ENCODE assay signal across 1 cellular context in the genomic region with DNA sequence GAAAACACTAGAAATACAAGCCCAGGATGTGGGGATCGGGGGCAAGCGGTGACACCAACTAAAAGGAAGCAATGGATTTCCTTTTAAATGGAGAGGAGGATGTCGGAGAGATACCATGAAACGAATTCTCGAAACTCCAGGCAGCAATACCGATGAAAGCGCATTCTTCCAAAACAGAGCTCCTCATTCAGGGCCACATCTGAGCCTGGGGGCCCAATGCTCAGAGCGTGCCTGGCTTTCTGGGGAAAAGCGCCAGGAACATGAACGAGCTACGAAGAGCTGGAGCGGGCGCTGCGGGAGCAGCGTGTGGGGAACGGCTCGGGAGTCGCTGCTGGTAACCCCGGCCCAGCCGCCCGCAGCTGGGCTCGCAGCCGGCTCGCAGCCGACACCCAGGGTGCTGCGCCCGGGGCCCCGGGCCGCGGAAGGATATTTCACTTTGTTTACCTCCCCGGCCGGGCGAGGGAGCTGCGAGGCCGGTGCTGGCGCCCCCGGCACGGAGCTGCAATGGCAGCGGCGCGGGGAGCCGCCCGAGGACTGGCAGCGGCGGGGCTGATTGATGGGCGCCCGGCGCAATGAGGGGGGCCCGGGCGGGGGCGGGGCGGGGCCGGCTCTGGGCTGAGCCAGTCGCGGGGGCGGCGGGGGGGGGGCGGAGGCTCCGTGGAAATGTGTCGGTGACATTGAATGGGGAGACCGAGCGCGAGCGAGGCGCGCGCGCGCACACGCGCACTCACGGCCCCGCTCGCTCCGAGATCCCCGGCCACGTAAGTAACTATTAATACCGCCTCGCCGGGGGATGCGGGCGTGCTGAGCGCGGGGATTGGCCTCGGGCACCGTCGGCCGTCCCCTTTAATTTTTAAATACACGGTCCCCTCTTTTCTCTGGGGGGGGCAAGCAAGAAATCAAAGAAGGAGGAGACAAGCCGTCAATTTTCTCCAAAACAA.
TF ChIP-seq lines count a peak whose summit lies in the region.

A gene (plus strand): TSS at position 687 of the 941 bp plus-strand sequence. CDS start 1,372 bp downstream, outside the sequence.

TF ChIP-seq in K562, 482 proteins besides CTCF, POLR2A, EP300 and RAD21 (continued from another document and continues in another):
- TF ChIP-seq, protein P1, sequence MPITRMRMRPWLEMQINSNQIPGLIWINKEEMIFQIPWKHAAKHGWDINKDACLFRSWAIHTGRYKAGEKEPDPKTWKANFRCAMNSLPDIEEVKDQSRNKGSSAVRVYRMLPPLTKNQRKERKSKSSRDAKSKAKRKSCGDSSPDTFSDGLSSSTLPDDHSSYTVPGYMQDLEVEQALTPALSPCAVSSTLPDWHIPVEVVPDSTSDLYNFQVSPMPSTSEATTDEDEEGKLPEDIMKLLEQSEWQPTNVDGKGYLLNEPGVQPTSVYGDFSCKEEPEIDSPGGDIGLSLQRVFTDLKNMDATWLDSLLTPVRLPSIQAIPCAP (CRISPR knock-in tag; IDR thresholded peaks at IDR 0.05; ENCODE audit: borderline replicate concordance): no peak
- TF ChIP-seq ZNF217 (CRISPR knock-in tag; IDR thresholded peaks at IDR 0.05) (no peak), ZNF586 (CRISPR knock-in tag; conservative IDR thresholded peaks at IDR 0.05) (no peak), ZNF253 (CRISPR knock-in tag; conservative IDR thresholded peaks at IDR 0.05) (no peak), ZNF232 (CRISPR knock-in tag; IDR thresholded peaks at IDR 0.05) (no peak), ILK (tag; IDR thresholded peaks at IDR 0.05; ENCODE audit: borderline replicate concordance, low read depth) (no peak), MED1 (CRISPR knock-in tag; IDR thresholded peaks at IDR 0.05; ENCODE audit: borderline replicate concordance) (no peak), HCFC1 (IDR thresholded peaks at IDR 0.05; ENCODE audit: low read depth, low read length) (peak; percentile 19; the same call in 1 of the 2 replicates), NFYB (IDR thresholded peaks at IDR 0.05; ENCODE audit: extremely low read depth, insufficient read length) (no peak), SIN3A (IDR thresholded peaks at IDR 0.05; ENCODE audit: borderline replicate concordance in 2 of 2, control insufficient read depth in 1 of 2, low read depth in 2 of 2, low read length in 2 of 2) (0 out of 4 replicates have a peak, but pooled peaks of 1 of the 2 experiments have one; percentile 21), CBX8 (IDR thresholded peaks at IDR 0.05; ENCODE audit: borderline replicate concordance, extremely low read depth, low read depth, low read length, poor library complexity, severe bottlenecking) (no peak), ZNF184 (CRISPR knock-in tag; IDR thresholded peaks at IDR 0.05) (no peak), NONO (IDR thresholded peaks at IDR 0.05; ENCODE audit: low read depth in 2 of 2, low read length in 1 of 2) (peak; percentile 64 to 67), CBX3 (IDR thresholded peaks at IDR 0.05; ENCODE audit: borderline replicate concordance in 1 of 2, low read length in 2 of 2) (no peak; a peak in 1 of 3 replicates), ZNF830 (CRISPR knock-in tag; IDR thresholded peaks at IDR 0.05) (no peak), MEF2A (IDR thresholded peaks at IDR 0.05; ENCODE audit: control insufficient read depth, low read depth, low read length) (peak; percentile 8; the same call in 1 of the 2 replicates), ASH1L (IDR thresholded peaks at IDR 0.05; ENCODE audit: borderline replicate concordance, low read depth, partially characterized antibody) (no peak), ZNF347 (CRISPR knock-in tag; IDR thresholded peaks at IDR 0.05; ENCODE audit: low read depth) (no peak), TCFL5 (CRISPR knock-in tag; conservative IDR thresholded peaks at IDR 0.05) (no peak), EP400 (IDR thresholded peaks at IDR 0.05) (peak; percentile 30; the same call in 1 of the 2 replicates), RBM34 (IDR thresholded peaks at IDR 0.05; ENCODE audit: borderline replicate concordance, insufficient read depth, low read length) (no peak), HNRNPLL (IDR thresholded peaks at IDR 0.05; ENCODE audit: low read depth, low read length, poor library complexity, severe bottlenecking) (peak; percentile 18), ZEB2 (IDR thresholded peaks at IDR 0.05) (no peak), ZNF316 (IDR thresholded peaks at IDR 0.05) (no peak), RFX7 (CRISPR knock-in tag; IDR thresholded peaks at IDR 0.05) (no peak), EGR1 (conservative IDR thresholded peaks at IDR 0.05) (peak; percentile 48), ZNF707 (CRISPR knock-in tag; conservative IDR thresholded peaks at IDR 0.05) (no peak), HDGF (IDR thresholded peaks at IDR 0.05) (no peak), PHF8 (IDR thresholded peaks at IDR 0.05; ENCODE audit: borderline replicate concordance, low read length) (peak; percentile 64; the same call in 1 of the 2 replicates)
- TF ChIP-seq, protein P2, sequence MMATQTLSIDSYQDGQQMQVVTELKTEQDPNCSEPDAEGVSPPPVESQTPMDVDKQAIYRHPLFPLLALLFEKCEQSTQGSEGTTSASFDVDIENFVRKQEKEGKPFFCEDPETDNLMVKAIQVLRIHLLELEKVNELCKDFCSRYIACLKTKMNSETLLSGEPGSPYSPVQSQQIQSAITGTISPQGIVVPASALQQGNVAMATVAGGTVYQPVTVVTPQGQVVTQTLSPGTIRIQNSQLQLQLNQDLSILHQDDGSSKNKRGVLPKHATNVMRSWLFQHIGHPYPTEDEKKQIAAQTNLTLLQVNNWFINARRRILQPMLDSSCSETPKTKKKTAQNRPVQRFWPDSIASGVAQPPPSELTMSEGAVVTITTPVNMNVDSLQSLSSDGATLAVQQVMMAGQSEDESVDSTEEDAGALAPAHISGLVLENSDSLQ (IDR thresholded peaks at IDR 0.05): peak; percentile 90
- TF ChIP-seq, protein P3, sequence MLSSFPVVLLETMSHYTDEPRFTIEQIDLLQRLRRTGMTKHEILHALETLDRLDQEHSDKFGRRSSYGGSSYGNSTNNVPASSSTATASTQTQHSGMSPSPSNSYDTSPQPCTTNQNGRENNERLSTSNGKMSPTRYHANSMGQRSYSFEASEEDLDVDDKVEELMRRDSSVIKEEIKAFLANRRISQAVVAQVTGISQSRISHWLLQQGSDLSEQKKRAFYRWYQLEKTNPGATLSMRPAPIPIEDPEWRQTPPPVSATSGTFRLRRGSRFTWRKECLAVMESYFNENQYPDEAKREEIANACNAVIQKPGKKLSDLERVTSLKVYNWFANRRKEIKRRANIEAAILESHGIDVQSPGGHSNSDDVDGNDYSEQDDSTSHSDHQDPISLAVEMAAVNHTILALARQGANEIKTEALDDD (IDR thresholded peaks at IDR 0.05): no peak
- TF ChIP-seq, protein P4, sequence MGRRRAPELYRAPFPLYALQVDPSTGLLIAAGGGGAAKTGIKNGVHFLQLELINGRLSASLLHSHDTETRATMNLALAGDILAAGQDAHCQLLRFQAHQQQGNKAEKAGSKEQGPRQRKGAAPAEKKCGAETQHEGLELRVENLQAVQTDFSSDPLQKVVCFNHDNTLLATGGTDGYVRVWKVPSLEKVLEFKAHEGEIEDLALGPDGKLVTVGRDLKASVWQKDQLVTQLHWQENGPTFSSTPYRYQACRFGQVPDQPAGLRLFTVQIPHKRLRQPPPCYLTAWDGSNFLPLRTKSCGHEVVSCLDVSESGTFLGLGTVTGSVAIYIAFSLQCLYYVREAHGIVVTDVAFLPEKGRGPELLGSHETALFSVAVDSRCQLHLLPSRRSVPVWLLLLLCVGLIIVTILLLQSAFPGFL (CRISPR knock-in tag; IDR thresholded peaks at IDR 0.05): no peak
- TF ChIP-seq, protein P5, sequence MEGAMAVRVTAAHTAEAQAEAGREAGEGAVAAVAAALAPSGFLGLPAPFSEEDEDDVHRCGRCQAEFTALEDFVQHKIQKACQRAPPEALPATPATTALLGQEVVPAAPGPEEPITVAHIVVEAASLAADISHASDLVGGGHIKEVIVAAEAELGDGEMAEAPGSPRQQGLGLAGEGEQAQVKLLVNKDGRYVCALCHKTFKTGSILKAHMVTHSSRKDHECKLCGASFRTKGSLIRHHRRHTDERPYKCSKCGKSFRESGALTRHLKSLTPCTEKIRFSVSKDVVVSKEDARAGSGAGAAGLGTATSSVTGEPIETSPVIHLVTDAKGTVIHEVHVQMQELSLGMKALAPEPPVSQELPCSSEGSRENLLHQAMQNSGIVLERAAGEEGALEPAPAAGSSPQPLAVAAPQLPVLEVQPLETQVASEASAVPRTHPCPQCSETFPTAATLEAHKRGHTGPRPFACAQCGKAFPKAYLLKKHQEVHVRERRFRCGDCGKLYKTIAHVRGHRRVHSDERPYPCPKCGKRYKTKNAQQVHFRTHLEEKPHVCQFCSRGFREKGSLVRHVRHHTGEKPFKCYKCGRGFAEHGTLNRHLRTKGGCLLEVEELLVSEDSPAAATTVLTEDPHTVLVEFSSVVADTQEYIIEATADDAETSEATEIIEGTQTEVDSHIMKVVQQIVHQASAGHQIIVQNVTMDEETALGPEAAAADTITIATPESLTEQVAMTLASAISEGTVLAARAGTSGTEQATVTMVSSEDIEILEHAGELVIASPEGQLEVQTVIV (CRISPR knock-in tag; IDR thresholded peaks at IDR 0.05; ENCODE audit: borderline replicate concordance): no peak
- TF ChIP-seq, protein P6, sequence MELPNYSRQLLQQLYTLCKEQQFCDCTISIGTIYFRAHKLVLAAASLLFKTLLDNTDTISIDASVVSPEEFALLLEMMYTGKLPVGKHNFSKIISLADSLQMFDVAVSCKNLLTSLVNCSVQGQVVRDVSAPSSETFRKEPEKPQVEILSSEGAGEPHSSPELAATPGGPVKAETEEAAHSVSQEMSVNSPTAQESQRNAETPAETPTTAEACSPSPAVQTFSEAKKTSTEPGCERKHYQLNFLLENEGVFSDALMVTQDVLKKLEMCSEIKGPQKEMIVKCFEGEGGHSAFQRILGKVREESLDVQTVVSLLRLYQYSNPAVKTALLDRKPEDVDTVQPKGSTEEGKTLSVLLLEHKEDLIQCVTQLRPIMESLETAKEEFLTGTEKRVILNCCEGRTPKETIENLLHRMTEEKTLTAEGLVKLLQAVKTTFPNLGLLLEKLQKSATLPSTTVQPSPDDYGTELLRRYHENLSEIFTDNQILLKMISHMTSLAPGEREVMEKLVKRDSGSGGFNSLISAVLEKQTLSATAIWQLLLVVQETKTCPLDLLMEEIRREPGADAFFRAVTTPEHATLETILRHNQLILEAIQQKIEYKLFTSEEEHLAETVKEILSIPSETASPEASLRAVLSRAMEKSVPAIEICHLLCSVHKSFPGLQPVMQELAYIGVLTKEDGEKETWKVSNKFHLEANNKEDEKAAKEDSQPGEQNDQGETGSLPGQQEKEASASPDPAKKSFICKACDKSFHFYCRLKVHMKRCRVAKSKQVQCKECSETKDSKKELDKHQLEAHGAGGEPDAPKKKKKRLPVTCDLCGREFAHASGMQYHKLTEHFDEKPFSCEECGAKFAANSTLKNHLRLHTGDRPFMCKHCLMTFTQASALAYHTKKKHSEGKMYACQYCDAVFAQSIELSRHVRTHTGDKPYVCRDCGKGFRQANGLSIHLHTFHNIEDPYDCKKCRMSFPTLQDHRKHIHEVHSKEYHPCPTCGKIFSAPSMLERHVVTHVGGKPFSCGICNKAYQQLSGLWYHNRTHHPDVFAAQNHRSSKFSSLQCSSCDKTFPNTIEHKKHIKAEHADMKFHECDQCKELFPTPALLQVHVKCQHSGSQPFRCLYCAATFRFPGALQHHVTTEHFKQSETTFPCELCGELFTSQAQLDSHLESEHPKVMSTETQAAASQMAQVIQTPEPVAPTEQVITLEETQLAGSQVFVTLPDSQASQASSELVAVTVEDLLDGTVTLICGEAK (IDR thresholded peaks at IDR 0.05): 0 out of 2 replicates have a peak, but pooled peaks have one; percentile 15
- TF ChIP-seq, protein P6 (CRISPR knock-in tag; IDR thresholded peaks at IDR 0.05): no peak
- TF ChIP-seq, protein P7, sequence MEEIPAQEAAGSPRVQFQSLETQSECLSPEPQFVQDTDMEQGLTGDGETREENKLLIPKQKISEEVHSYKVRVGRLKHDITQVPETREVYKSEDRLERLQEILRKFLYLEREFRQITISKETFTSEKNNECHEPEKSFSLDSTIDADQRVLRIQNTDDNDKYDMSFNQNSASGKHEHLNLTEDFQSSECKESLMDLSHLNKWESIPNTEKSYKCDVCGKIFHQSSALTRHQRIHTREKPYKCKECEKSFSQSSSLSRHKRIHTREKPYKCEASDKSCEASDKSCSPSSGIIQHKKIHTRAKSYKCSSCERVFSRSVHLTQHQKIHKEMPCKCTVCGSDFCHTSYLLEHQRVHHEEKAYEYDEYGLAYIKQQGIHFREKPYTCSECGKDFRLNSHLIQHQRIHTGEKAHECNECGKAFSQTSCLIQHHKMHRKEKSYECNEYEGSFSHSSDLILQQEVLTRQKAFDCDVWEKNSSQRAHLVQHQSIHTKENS (CRISPR knock-in tag; IDR thresholded peaks at IDR 0.05): no peak
- TF ChIP-seq, protein P8, sequence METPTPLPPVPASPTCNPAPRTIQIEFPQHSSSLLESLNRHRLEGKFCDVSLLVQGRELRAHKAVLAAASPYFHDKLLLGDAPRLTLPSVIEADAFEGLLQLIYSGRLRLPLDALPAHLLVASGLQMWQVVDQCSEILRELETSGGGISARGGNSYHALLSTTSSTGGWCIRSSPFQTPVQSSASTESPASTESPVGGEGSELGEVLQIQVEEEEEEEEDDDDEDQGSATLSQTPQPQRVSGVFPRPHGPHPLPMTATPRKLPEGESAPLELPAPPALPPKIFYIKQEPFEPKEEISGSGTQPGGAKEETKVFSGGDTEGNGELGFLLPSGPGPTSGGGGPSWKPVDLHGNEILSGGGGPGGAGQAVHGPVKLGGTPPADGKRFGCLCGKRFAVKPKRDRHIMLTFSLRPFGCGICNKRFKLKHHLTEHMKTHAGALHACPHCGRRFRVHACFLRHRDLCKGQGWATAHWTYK (CRISPR knock-in tag; IDR thresholded peaks at IDR 0.05): no peak
